28 cellular contexts compared by ENCODE assay signal in genomic region chr15:94704421-94704820, GRCh38.
"Had no signal": no experiment of that assay in that cellular context is flagged by ENCODE, and none has a peak within 500 bp of the region (broad histone marks: within the 10 kb centered on the region; RNA-seq: fewer than 3 reads in every experiment).

No MANE protein-coding gene starts in this region.

- H3K27me3 ChIP-seq: left lung, ovary, right atrium auricular region, right lobe of liver, tibial artery, upper lobe of right lung had no signal

- H3K4me1 ChIP-seq: left lung, right atrium auricular region, right lobe of liver, upper lobe of right lung had no signal

- FAIRE-seq: islet of Langerhans, kidney, urothelium cell line had no signal

- DNase-seq: hypothalamus; immature natural killer cell; kidney; left colon; left lung; lower lobe of right lung; midbrain; mucosa of descending colon; naive thymus-derived CD4-positive, alpha-beta T cell; ovary; right lobe of liver; stimulated activated CD4-positive, alpha-beta T cell treated with anti-CD3 and anti-CD28 coated beads, Interleukin-1b, Interleukin-23, amount 100 ng/mL, for 48 hours; stimulated activated CD4-positive, alpha-beta T cell treated with anti-CD3 and anti-CD28 coated beads, Interleukin-2, amount 100 ng/mL, for 48 hours; stimulated activated CD4-positive, alpha-beta T cell treated with anti-CD3 and anti-CD28 coated beads, Interleukin-4, amount 100 ng/mL, for 4 hours; stimulated activated naive B cell treated with anti-CD40 and anti-IgM and Interleukin-4, amounts not matched to agents 10 μg/mL and 1 μg/mL and 100 μg/mL, for 72 hours; stimulated activated naive CD8-positive, alpha-beta T cell treated with anti-CD3 and anti-CD28 coated beads, Interleukin-15, Interleukin-2, amounts not matched to agents 100 U/mL and 50 U/mL, for 24 hours; tibial artery; trophoblast cell; upper lobe of right lung had no signal

- H3K27me3 Mint-ChIP-seq: memory B cell, progenitor cell of endocrine pancreas had no signal

- H3K4me3 ChIP-seq: left lung, lower lobe of right lung, mucosa of descending colon, ovary, right atrium auricular region, right lobe of liver, smooth muscle cell, suprapubic skin, thoracic aorta, tibial artery, upper lobe of right lung had no signal

- H3K4me2 ChIP-seq: smooth muscle cell had no signal

- H3K4me1 Mint-ChIP-seq: immature natural killer cell; memory B cell; naive thymus-derived CD4-positive, alpha-beta T cell; stimulated activated naive B cell treated with anti-CD40 and anti-IgM and Interleukin-4, amounts not matched to agents 10 μg/mL and 1 μg/mL and 100 μg/mL, for 72 hours had no signal

- H3K9me3 Mint-ChIP-seq: immature natural killer cell; natural killer cell treated with Interleukin-12 subunit alpha and Interleukin-12 subunit beta and Interleukin-15 and Interleukin-18, amount 100 ng/mL, for 72 hours had no signal

- H3K4me3 Mint-ChIP-seq: immature natural killer cell; memory B cell; naive thymus-derived CD4-positive, alpha-beta T cell; natural killer cell treated with Interleukin-12 subunit alpha and Interleukin-12 subunit beta and Interleukin-15 and Interleukin-18, amount 100 ng/mL, for 72 hours; stimulated activated naive B cell treated with anti-CD40 and anti-IgM and Interleukin-4, amounts not matched to agents 10 μg/mL and 1 μg/mL and 100 μg/mL, for 72 hours had no signal

- H3K36me3 Mint-ChIP-seq: immature natural killer cell; memory B cell; naive thymus-derived CD4-positive, alpha-beta T cell; natural killer cell treated with Interleukin-12 subunit alpha and Interleukin-12 subunit beta and Interleukin-15 and Interleukin-18, amount 100 ng/mL, for 72 hours; stimulated activated naive B cell treated with anti-CD40 and anti-IgM and Interleukin-4, amounts not matched to agents 10 μg/mL and 1 μg/mL and 100 μg/mL, for 72 hours had no signal

- H3K36me3 ChIP-seq: left lung, lower lobe of right lung, ovary, right atrium auricular region, right lobe of liver, suprapubic skin, thoracic aorta, tibial artery, upper lobe of right lung had no signal

- H3K9me3 ChIP-seq: left lung, lower lobe of right lung, mucosa of descending colon, ovary, right atrium auricular region, right lobe of liver, suprapubic skin, thoracic aorta, tibial artery, upper lobe of right lung had no signal

- H3K27ac Mint-ChIP-seq: immature natural killer cell; memory B cell; naive thymus-derived CD4-positive, alpha-beta T cell; natural killer cell treated with Interleukin-12 subunit alpha and Interleukin-12 subunit beta and Interleukin-15 and Interleukin-18, amount 100 ng/mL, for 72 hours; progenitor cell of endocrine pancreas; stimulated activated naive B cell treated with anti-CD40 and anti-IgM and Interleukin-4, amounts not matched to agents 10 μg/mL and 1 μg/mL and 100 μg/mL, for 72 hours had no signal

- ATAC-seq: left colon; left lung; lower lobe of right lung; mucosa of descending colon; naive thymus-derived CD4-positive, alpha-beta T cell; natural killer cell treated with Interleukin-12 subunit alpha and Interleukin-12 subunit beta and Interleukin-15 and Interleukin-18, amount 100 ng/mL, for 72 hours; right lobe of liver; stimulated activated naive B cell treated with anti-CD40 and anti-IgM and Interleukin-4, amounts not matched to agents 10 μg/mL and 1 μg/mL and 100 μg/mL, for 72 hours; stimulated activated naive CD8-positive, alpha-beta T cell treated with anti-CD3 and anti-CD28 coated beads, Interleukin-15, Interleukin-2, amounts not matched to agents 100 U/mL and 50 U/mL, for 24 hours; upper lobe of right lung had no signal

- H3K27ac ChIP-seq: left lung, lower lobe of right lung, ovary, right atrium auricular region, right lobe of liver, suprapubic skin, thoracic aorta, tibial artery, upper lobe of right lung had no signal
